Comparison of ENCODE assay signal across 21 cellular contexts in the genomic region with DNA sequence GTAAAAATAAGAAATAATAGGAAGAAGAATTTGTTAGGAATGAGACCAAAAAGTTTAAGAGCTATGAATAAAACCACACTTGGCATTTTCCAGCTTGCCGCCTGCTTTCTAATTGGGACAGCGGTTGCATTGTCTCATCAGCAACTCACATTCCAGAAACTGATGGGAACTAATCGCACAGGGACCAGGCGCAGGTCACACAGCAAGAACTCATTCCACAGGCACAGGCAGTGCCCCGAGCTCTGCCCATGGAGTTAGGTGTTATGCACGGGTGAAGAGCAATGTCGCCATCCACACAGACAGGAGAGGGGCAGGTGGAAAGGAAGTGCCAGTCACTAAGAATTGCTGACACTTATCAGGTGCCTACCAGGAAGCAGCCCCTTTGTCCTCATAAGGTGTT.
DNase-seq lines count a peak whose midpoint lies in the region; ATAC-seq, FAIRE-seq and TF ChIP-seq lines count a peak whose summit lies in the region.
"Had no signal": no experiment of that assay in that cellular context is flagged by ENCODE, and none has a peak within 500 bp of the region (broad histone marks: within the 10 kb centered on the region; RNA-seq: fewer than 3 reads in every experiment).

No MANE protein-coding gene starts in this region.

- H3K27ac ChIP-seq in H1 (ENCODE audit: low read depth, low read length) (no peak overlapping the region), trophoblast cell (ENCODE audit: low read depth, low read length) (no peak overlapping the region)
- H3K27ac ChIP-seq: 22Rv1, BLaER1 had no signal

- H3K9ac ChIP-seq in H1 (replicated peaks in 1 of 4; ENCODE audit: extremely low read depth in 1 of 4, low read depth in 3 of 4, low read length in 3 of 4) (no peak overlapping the region), trophoblast cell (ENCODE audit: low read length) (no peak overlapping the region)
- H3K9ac ChIP-seq: BLaER1 had no signal

- TF ChIP-seq RAD21 in H1 (IDR thresholded peaks at IDR 0.05 in 1 of 2, conservative IDR thresholded peaks at IDR 0.05 in 1 of 2; ENCODE audit: low read depth in 2 of 2, low read length in 2 of 2), result no peak

- H2AFZ ChIP-seq in H1 (ENCODE audit: low read length) (no peak overlapping the region), trophoblast cell (ENCODE audit: insufficient read depth, low read length, poor library complexity) (no peak overlapping the region)

- no peak overlapping the region for H4K12ac ChIP-seq in trophoblast cell (ENCODE audit: low read depth, low read length)

- H3K27me3 ChIP-seq in H1 (replicated peaks in 1 of 4; ENCODE audit: control insufficient read depth in 3 of 4, extremely low read depth in 1 of 4, insufficient read depth in 3 of 4, low read length in 3 of 4), result peaks cover 0 to 4% (median 0%) of the 10 kb centered on the region in 4 experiments; a peak in 3 of 7 replicates
- H3K27me3 ChIP-seq in trophoblast cell (ENCODE audit: insufficient read depth, low read length), result no peaks in the 10 kb centered on the region
- H3K27me3 ChIP-seq: BLaER1 had no signal

- 92% methylated on average over 7 of the region's 7 CpGs; no CpG with 5 or more reads in 1 of the 2 experiments for WGBS in H1 (ENCODE audit: extremely low coverage in 1 of 2, insufficient coverage in 1 of 2, insufficient read length in 1 of 2, insufficient replicate concordance in 2 of 2, low coverage in 1 of 2, low lambda C conversion rate in 2 of 2, missing lambda C conversion rate in 1 of 2), 2 experiments
- WGBS in trophoblast cell (ENCODE audit: extremely low coverage, insufficient coverage, insufficient read length), result no CpG with 5 or more reads among the region's 7 CpGs

- H2BK12ac ChIP-seq in H1 (ENCODE audit: low read depth, low read length) (no peak overlapping the region), trophoblast cell (ENCODE audit: low read length) (peak overlapping the region; percentile 72)

- H3K4me3 ChIP-seq in H1 (ENCODE audit: extremely low read depth in 1 of 4, insufficient read depth in 2 of 4, low read depth in 3 of 4, low read length in 4 of 4) (no peak overlapping the region), trophoblast cell (ENCODE audit: low read depth, low read length) (no peak overlapping the region)
- H3K4me3 ChIP-seq: BLaER1, K562 had no signal

- H3K79me1 ChIP-seq in H1 (ENCODE audit: low read depth, low read length) (no peaks in the 10 kb centered on the region), trophoblast cell (ENCODE audit: low read length) (peaks cover 36% of the 10 kb centered on the region)

- no peaks in the 10 kb centered on the region for H3K4me1 Mint-ChIP-seq in activated CD8-positive, alpha-beta T cell treated with anti-CD3 and anti-CD28 coated beads, Interleukin-2, amount 10 ng/mL, durations not matched to agents 7 days and 5 days (ENCODE audit: low read depth)
- H3K4me1 Mint-ChIP-seq: CD8-positive, alpha-beta memory T cell had no signal

- no peaks in the 10 kb centered on the region for H3K9me3 ChIP-seq in H1 (ENCODE audit: insufficient read depth in 2 of 2, low read depth in 1 of 2, low read length in 1 of 2)
- no peaks in the 10 kb centered on the region for H3K9me3 ChIP-seq in trophoblast cell (ENCODE audit: insufficient read depth, low read depth, low read length)
- H3K9me3 ChIP-seq: BLaER1 had no signal

- no peaks in the 10 kb centered on the region for H3K27me3 Mint-ChIP-seq in activated CD8-positive, alpha-beta T cell treated with anti-CD3 and anti-CD28 coated beads, Interleukin-2, amount 10 ng/mL, durations not matched to agents 7 days and 5 days (ENCODE audit: low read depth)

- H3K36me3 Mint-ChIP-seq in activated CD8-positive, alpha-beta T cell treated with anti-CD3 and anti-CD28 coated beads, Interleukin-2, amount 10 ng/mL, durations not matched to agents 7 days and 5 days (ENCODE audit: low read depth), result no peaks in the 10 kb centered on the region
- H3K36me3 Mint-ChIP-seq: CD8-positive, alpha-beta memory T cell had no signal

- no peaks in the 10 kb centered on the region for H4K20me1 ChIP-seq in H1 (replicated peaks in 1 of 2; ENCODE audit: control insufficient read depth in 1 of 2, insufficient read depth in 2 of 2, low read length in 2 of 2)
- H4K20me1 ChIP-seq: BLaER1 had no signal

- in situ Hi-C loops in ACHN (cut with HindIII; ENCODE audit: low pct_ligation_motif_present, low pct_unique_long_range_greater_than_20kb, low sequenced_read_pairs), result no loop called here

- H3K4me1 ChIP-seq in H1 (replicated peaks in 1 of 4; ENCODE audit: control insufficient read depth in 3 of 4, insufficient read depth in 4 of 4, low read length in 3 of 4) (peaks cover 3 to 17% (median 8%) of the 10 kb centered on the region in 4 experiments), trophoblast cell (ENCODE audit: control insufficient read depth in 1 of 2, insufficient read depth in 2 of 2, low read length in 2 of 2) (peaks cover 24% of the 10 kb centered on the region in 2 experiments)

- POLR2A ChIA-PET in H1 (lab: Charles Lee; ENCODE audit: partially characterized antibody), result no interaction called here
- POLR2A ChIA-PET in activated CD8-positive, alpha-beta T cell treated with anti-CD3 and anti-CD28 coated beads, Interleukin-2, amount 10 ng/mL, durations not matched to agents 7 days and 5 days (lab: Charles Lee), result no interaction called here

- no peak overlapping the region for H2BK120ac ChIP-seq in H1 (replicated peaks; ENCODE audit: low read depth, low read length)
- no peak overlapping the region for H2BK120ac ChIP-seq in trophoblast cell (ENCODE audit: insufficient read depth, low read length, poor library complexity)

- H3K23ac ChIP-seq in H1 (ENCODE audit: insufficient read length) (no peak overlapping the region), trophoblast cell (ENCODE audit: low read length) (no peak overlapping the region)

- H3K14ac ChIP-seq in H1 (ENCODE audit: insufficient read length), result no peak overlapping the region
- no peak overlapping the region for H3K14ac ChIP-seq in trophoblast cell (ENCODE audit: low read length)

- no peak overlapping the region for H2BK5ac ChIP-seq in H1 (ENCODE audit: low read depth, low read length)
- peak overlapping the region; percentile 1 for H2BK5ac ChIP-seq in trophoblast cell (ENCODE audit: low read depth, low read length, poor library complexity)

- H3K27ac Mint-ChIP-seq in activated CD8-positive, alpha-beta T cell treated with anti-CD3 and anti-CD28 coated beads, Interleukin-2, amount 10 ng/mL, durations not matched to agents 7 days and 5 days, result no peak overlapping the region
- H3K27ac Mint-ChIP-seq: CD8-positive, alpha-beta memory T cell; HFFc6 had no signal

- TF ChIP-seq EP300 in H1 (IDR thresholded peaks at IDR 0.05; ENCODE audit: borderline replicate concordance in 1 of 2, low read depth in 2 of 2, low read length in 2 of 2), result no peak

- CTCF ChIA-PET in H1 (lab: Charles Lee; ENCODE audit: partially characterized antibody), result interaction anchor here (1.0 to 13.1 kb wide), 8 partner anchors 10 to 411 kb away, joined by 3 to 187 read pairs (median 4); a partner anchor contains a TSS
- CTCF ChIA-PET in activated CD8-positive, alpha-beta T cell treated with anti-CD3 and anti-CD28 coated beads, Interleukin-2, amount 10 ng/mL, durations not matched to agents 7 days and 5 days (lab: Charles Lee), result interaction anchor here (1.7 kb wide), 1 partner anchor 14 kb away, joined by 9 read pairs; no protein-coding TSS in a partner anchor

- TF ChIP-seq POLR2A in H1 (IDR thresholded peaks at IDR 0.05; ENCODE audit: control extremely low read depth in 1 of 2, low read depth in 2 of 2, low read length in 2 of 2), result no peak

- no peak overlapping the region for H3K4me2 ChIP-seq in H1 (ENCODE audit: insufficient read depth in 1 of 2, low read depth in 2 of 2, low read length in 2 of 2)
- H3K4me2 ChIP-seq in trophoblast cell (ENCODE audit: low read length), result no peak overlapping the region
- H3K4me2 ChIP-seq: BLaER1 had no signal

- peak overlapping the region; percentile 45 for H4K8ac ChIP-seq in H1 (ENCODE audit: extremely low read depth, insufficient read depth, low read length)
- H4K8ac ChIP-seq in trophoblast cell (ENCODE audit: low read depth, low read length), result no peak overlapping the region

- H2AK5ac ChIP-seq in H1 (ENCODE audit: low read depth, low read length) (no peak overlapping the region), trophoblast cell (ENCODE audit: low read length) (peak overlapping the region; percentile 92)

- no peak overlapping the region for H3K56ac ChIP-seq in H1 (replicated peaks; ENCODE audit: insufficient read length, low read depth, low read length)

- DNase-seq in DMS53 (lab: John Stamatoyannopoulos, UW) (peak; percentile 58), DMS53 treated with DMSO at 0.1 percent for 48 hours (lab: John Stamatoyannopoulos, UW; ENCODE audit: unreplicated experiment) (no peak), H1 (ENCODE audit: low read depth in 1 of 2, low spot score in 2 of 2) (no peak), trophoblast cell (no peak), NCI-H2196 treated with DMSO at 0.1 percent for 48 hours (lab: John Stamatoyannopoulos, UW; ENCODE audit: unreplicated experiment) (no peak), ACHN (no peak)
- DNase-seq in activated CD8-positive, alpha-beta T cell treated with anti-CD3 and anti-CD28 coated beads, Interleukin-2, amount 10 ng/mL, durations not matched to agents 7 days and 5 days, result no peak
- DNase-seq: AML-193; Calu3; CD8-positive, alpha-beta memory T cell; DMS 273 treated with DMSO at 0.1 percent for 48 hours; DMS79 treated with DMSO at 0.1 percent for 48 hours; EL; GDM1; HCEC 1CT; HFFc6 had no signal

- no peaks in the 10 kb centered on the region for H3K9me3 Mint-ChIP-seq in activated CD8-positive, alpha-beta T cell treated with anti-CD3 and anti-CD28 coated beads, Interleukin-2, amount 10 ng/mL, durations not matched to agents 7 days and 5 days (ENCODE audit: insufficient read depth)

- H3K23me2 ChIP-seq in H1 (ENCODE audit: low read depth, low read length), result no peaks in the 10 kb centered on the region

- 0 out of 2 replicates have a peak overlapping the region, but pooled peaks have one; percentile 5 for H2BK15ac ChIP-seq in H1 (ENCODE audit: low read length)

- no peak overlapping the region for H3K18ac ChIP-seq in H1 (ENCODE audit: extremely low read depth, low read length)
- H3K18ac ChIP-seq in trophoblast cell (ENCODE audit: low read length), result no peak overlapping the region

- no peak for TF ChIP-seq CTCF in H1 (IDR thresholded peaks at IDR 0.05; ENCODE audit: control extremely low read depth in 1 of 3, insufficient read depth in 1 of 3, low read depth in 1 of 3, low read length in 3 of 3)

- H3K36me3 ChIP-seq in H1 (ENCODE audit: control insufficient read depth in 2 of 4, insufficient read depth in 4 of 4, low read length in 3 of 4) (no peaks in the 10 kb centered on the region), trophoblast cell (ENCODE audit: control insufficient read depth in 1 of 2, insufficient read depth in 2 of 2, low read length in 2 of 2) (no peaks in the 10 kb centered on the region)
- H3K36me3 ChIP-seq: BLaER1 had no signal

- H4K91ac ChIP-seq in H1 (replicated peaks; ENCODE audit: insufficient read length, low read length), result no peak overlapping the region
- H4K91ac ChIP-seq in trophoblast cell (ENCODE audit: low read depth, low read length), result peak overlapping the region; percentile 54

- no peak for FAIRE-seq in H1 (lab: Jason Lieb, UNC)
- FAIRE-seq: GM12892, GM19239, K562 had no signal

- H3K4ac ChIP-seq in H1 (replicated peaks; ENCODE audit: insufficient read length, low read depth, low read length) (no peak overlapping the region), trophoblast cell (ENCODE audit: low read depth, low read length) (no peak overlapping the region)

- H4K5ac ChIP-seq in H1 (ENCODE audit: insufficient read length, low read depth, low read length), result no peak overlapping the region

- H3K4me3 Mint-ChIP-seq in activated CD8-positive, alpha-beta T cell treated with anti-CD3 and anti-CD28 coated beads, Interleukin-2, amount 10 ng/mL, durations not matched to agents 7 days and 5 days, result no peak overlapping the region
- H3K4me3 Mint-ChIP-seq: CD8-positive, alpha-beta memory T cell; HFFc6 had no signal

- H3K79me2 ChIP-seq in H1 (ENCODE audit: control insufficient read depth in 1 of 2, insufficient read depth in 2 of 2, low read length in 2 of 2) (no peaks in the 10 kb centered on the region), trophoblast cell (ENCODE audit: control insufficient read depth, insufficient read depth, low read length, poor library complexity) (peaks cover 9% of the 10 kb centered on the region)

- no peak for ATAC-seq in activated CD8-positive, alpha-beta T cell treated with anti-CD3 and anti-CD28 coated beads, Interleukin-2, amount 10 ng/mL, durations not matched to agents 7 days and 5 days
- ATAC-seq: K562 had no signal

- H2BK20ac ChIP-seq in H1 (ENCODE audit: low read length), result no peak overlapping the region
